In genomic region chr15:25087137-25087536, GRCh38 we compare ENCODE assay signal across 27 cellular contexts.
"Had no signal": no experiment of that assay in that cellular context is flagged by ENCODE, and none has a peak within 500 bp of the region (broad histone marks: within the 10 kb centered on the region; RNA-seq: fewer than 3 reads in every experiment).

No MANE protein-coding gene starts in this region.

- DNase-seq: activated CD4-positive, alpha-beta T cell treated with anti-CD3 and anti-CD28 coated beads for 48 hours; activated CD4-positive, alpha-beta T cell treated with anti-CD3 and anti-CD28 coated beads, Interleukin-2, amount 50 U/mL, for 48 hours; activated CD4-positive, CD25-positive, alpha-beta regulatory T cell treated with anti-CD3 and anti-CD28 coated beads, Interleukin-2, amount 50 U/mL, for 72 hours; activated gamma-delta T cell; activated naive CD4-positive, alpha-beta T cell treated with anti-CD3 and anti-CD28 coated beads for 36 hours; activated T-cell treated with anti-CD3 and anti-CD28 coated beads for 4 hours; activated T-cell treated with anti-CD3 and anti-CD28 coated beads, Interleukin-2, amount 50 U/mL, for 48 hours; amygdala; brain microvascular endothelial cell; NCI-H1105; NCI-H1436; NCI-H187; NCI-H2081; NCI-H510A treated with DMSO at 0.1 percent for 48 hours; NCI-H69; NK-92 treated with Interleukin-12 subunit alpha and Interleukin-12 subunit beta, amount 100 ng/mL, for 24 hours; OCI-M1; RPMI8226; SHP77 had no signal

- H3K4me1 Mint-ChIP-seq: activated T-helper 17 cell treated with anti-CD3 and anti-CD28 coated beads, Interleukin-2, amount 50 U/mL, for 72 hours; WTC11 had no signal

- H3K9me3 ChIP-seq: SJSA1 had no signal

- H3K4me3 ChIP-seq: cardiac muscle cell, SJSA1 had no signal

- H3K36me3 ChIP-seq: SJSA1 had no signal

- H3K27me3 Mint-ChIP-seq: activated naive CD8-positive, alpha-beta T cell; activated T-helper 17 cell treated with anti-CD3 and anti-CD28 coated beads, Interleukin-2, amount 50 U/mL, for 72 hours had no signal

- ATAC-seq: activated T-helper 17 cell treated with anti-CD3 and anti-CD28 coated beads, Interleukin-2, amount 50 U/mL, for 72 hours; Panc1; WTC11 had no signal

- H3K9ac ChIP-seq: KMS-11 had no signal

- H3K27ac ChIP-seq: brain microvascular endothelial cell, cardiac muscle cell, KMS-11, SJSA1 had no signal

- H3K4me1 ChIP-seq: SJSA1 had no signal

- H3K4me3 Mint-ChIP-seq: activated naive CD4-positive, alpha-beta T cell treated with anti-CD3 and anti-CD28 coated beads for 36 hours; activated naive CD8-positive, alpha-beta T cell; activated T-helper 17 cell treated with anti-CD3 and anti-CD28 coated beads, Interleukin-2, amount 50 U/mL, for 72 hours; T-helper 1 cell treated with Interleukin-12 subunit alpha and Interleukin-12 subunit beta and Interleukin-4 antibody, amounts not matched to agents 30 μg/mL and 1 μg/mL, for 36 hours; WTC11 had no signal

- H3K27me3 ChIP-seq: brain microvascular endothelial cell, cardiac muscle cell, SJSA1 had no signal

- H3K27ac Mint-ChIP-seq: activated naive CD4-positive, alpha-beta T cell treated with anti-CD3 and anti-CD28 coated beads for 36 hours; activated naive CD8-positive, alpha-beta T cell; activated T-helper 17 cell treated with anti-CD3 and anti-CD28 coated beads, Interleukin-2, amount 50 U/mL, for 72 hours; T-helper 1 cell treated with Interleukin-12 subunit alpha and Interleukin-12 subunit beta and Interleukin-4 antibody, amounts not matched to agents 30 μg/mL and 1 μg/mL, for 36 hours; WTC11 had no signal
